Comparison of ENCODE assay signal across 13 cellular contexts in genomic region chr4:121777625-121778024, GRCh38. TPM values are rescaled to one million over a fixed set of nuclear protein-coding genes. Genes with fewer than 3 reads are reported as not detected.
DNase-seq lines count a peak whose midpoint lies in the region; ATAC-seq, FAIRE-seq and TF ChIP-seq lines count a peak whose summit lies in the region.
"Had no signal": no experiment of that assay in that cellular context is flagged by ENCODE, and none has a peak within 500 bp of the region (broad histone marks: within the 10 kb centered on the region; RNA-seq: fewer than 3 reads in every experiment).

No MANE protein-coding gene starts in this region.

- TF ChIP-seq CTCF in activated CD8-positive, alpha-beta T cell treated with anti-CD3 and anti-CD28 coated beads for 36 hours (IDR thresholded peaks at IDR 0.05): no peak

- no peak overlapping the region for H3K4me3 Mint-ChIP-seq in activated CD8-positive, alpha-beta T cell treated with anti-CD3 and anti-CD28 coated beads for 36 hours
- no peak overlapping the region for H3K4me3 Mint-ChIP-seq in activated CD8-positive, alpha-beta T cell treated with anti-CD3 and anti-CD28 coated beads, Interleukin-2, amount 10 ng/mL, durations not matched to agents 7 days and 5 days
- H3K4me3 Mint-ChIP-seq in stimulated activated effector memory CD8-positive, alpha-beta T cell treated with anti-CD3 and anti-CD28 coated beads, Interleukin-12 subunit alpha, Interleukin-12 subunit beta, amount 100 ng/mL, for 72 hours: no peak overlapping the region

- FAIRE-seq in HTR-8/SVneo (lab: Jason Lieb, UNC): no peak

- no peaks in the 10 kb centered on the region for H3K9me3 Mint-ChIP-seq in activated CD8-positive, alpha-beta T cell treated with anti-CD3 and anti-CD28 coated beads for 36 hours
- no peaks in the 10 kb centered on the region for H3K9me3 Mint-ChIP-seq in activated CD8-positive, alpha-beta T cell treated with anti-CD3 and anti-CD28 coated beads, Interleukin-2, amount 10 ng/mL, durations not matched to agents 7 days and 5 days (ENCODE audit: insufficient read depth)
- no peaks in the 10 kb centered on the region for H3K9me3 Mint-ChIP-seq in stimulated activated effector memory CD8-positive, alpha-beta T cell treated with anti-CD3 and anti-CD28 coated beads, Interleukin-12 subunit alpha, Interleukin-12 subunit beta, amount 100 ng/mL, for 72 hours

- no peaks in the 10 kb centered on the region for H3K36me3 Mint-ChIP-seq in activated CD8-positive, alpha-beta T cell treated with anti-CD3 and anti-CD28 coated beads for 36 hours (ENCODE audit: low read depth)
- H3K36me3 Mint-ChIP-seq in activated CD8-positive, alpha-beta T cell treated with anti-CD3 and anti-CD28 coated beads, Interleukin-2, amount 10 ng/mL, durations not matched to agents 7 days and 5 days (ENCODE audit: low read depth): no peaks in the 10 kb centered on the region
- no peaks in the 10 kb centered on the region for H3K36me3 Mint-ChIP-seq in stimulated activated effector memory CD8-positive, alpha-beta T cell treated with anti-CD3 and anti-CD28 coated beads, Interleukin-12 subunit alpha, Interleukin-12 subunit beta, amount 100 ng/mL, for 72 hours

- intact Hi-C loops in activated CD8-positive, alpha-beta T cell treated with anti-CD3 and anti-CD28 coated beads for 36 hours (cut with micrococcal nuclease): no loop called here

- POLR2A ChIA-PET in activated CD8-positive, alpha-beta T cell treated with anti-CD3 and anti-CD28 coated beads for 36 hours (lab: Charles Lee): interaction anchor here (0.7 to 1.4 kb wide), 2 partner anchors 10 to 47 kb away, joined by 3 to 4 read pairs; no protein-coding TSS in a partner anchor
- POLR2A ChIA-PET in activated CD8-positive, alpha-beta T cell treated with anti-CD3 and anti-CD28 coated beads, Interleukin-2, amount 10 ng/mL, durations not matched to agents 7 days and 5 days (lab: Charles Lee): no interaction called here

- H3K27me3 Mint-ChIP-seq in activated CD8-positive, alpha-beta T cell treated with anti-CD3 and anti-CD28 coated beads for 36 hours: peaks cover 11% of the 10 kb centered on the region
- peaks cover 21% of the 10 kb centered on the region for H3K27me3 Mint-ChIP-seq in activated CD8-positive, alpha-beta T cell treated with anti-CD3 and anti-CD28 coated beads, Interleukin-2, amount 10 ng/mL, durations not matched to agents 7 days and 5 days (ENCODE audit: low read depth)

- peaks cover 6% of the 10 kb centered on the region for H3K4me1 Mint-ChIP-seq in activated CD8-positive, alpha-beta T cell treated with anti-CD3 and anti-CD28 coated beads for 36 hours (ENCODE audit: low read depth)
- no peaks in the 10 kb centered on the region for H3K4me1 Mint-ChIP-seq in activated CD8-positive, alpha-beta T cell treated with anti-CD3 and anti-CD28 coated beads, Interleukin-2, amount 10 ng/mL, durations not matched to agents 7 days and 5 days (ENCODE audit: low read depth)
- H3K4me1 Mint-ChIP-seq in stimulated activated effector memory CD8-positive, alpha-beta T cell treated with anti-CD3 and anti-CD28 coated beads, Interleukin-12 subunit alpha, Interleukin-12 subunit beta, amount 100 ng/mL, for 72 hours: no peaks in the 10 kb centered on the region

- DNase-seq in activated CD8-positive, alpha-beta T cell treated with anti-CD3 and anti-CD28 coated beads for 36 hours: no peak
- no peak for DNase-seq in activated CD8-positive, alpha-beta T cell treated with anti-CD3 and anti-CD28 coated beads, Interleukin-2, amount 10 ng/mL, durations not matched to agents 7 days and 5 days
- peak; percentile 65 to 82 for DNase-seq in NCI-H524 (lab: John Stamatoyannopoulos, UW)
- no peak for DNase-seq in stimulated activated effector memory CD8-positive, alpha-beta T cell treated with anti-CD3 and anti-CD28 coated beads, Interleukin-12 subunit alpha, Interleukin-12 subunit beta, amount 100 ng/mL, for 72 hours (ENCODE audit: low spot score in 2 of 2)
- DNase-seq in HTR-8/SVneo (ENCODE audit: insufficient read length, low spot score): no peak
- DNase-seq in SK-N-DZ (ENCODE audit: low spot score): no peak
- DNase-seq: activated CD4-positive, CD25-positive, alpha-beta regulatory T cell; NCI-H1694 treated with DMSO at 0.1 percent for 48 hours; spleen had no signal

- CTCF ChIA-PET in activated CD8-positive, alpha-beta T cell treated with anti-CD3 and anti-CD28 coated beads for 36 hours (lab: Charles Lee): interaction anchor here (0.9 to 1.0 kb wide), 3 partner anchors 8 to 20 kb away, joined by 3 read pairs; no protein-coding TSS in a partner anchor
- CTCF ChIA-PET in activated CD8-positive, alpha-beta T cell treated with anti-CD3 and anti-CD28 coated beads, Interleukin-2, amount 10 ng/mL, durations not matched to agents 7 days and 5 days (lab: Charles Lee): interaction anchor here (1.6 kb wide), 1 partner anchor 315 kb away, joined by 3 read pairs; no protein-coding TSS in a partner anchor

- H3K27ac Mint-ChIP-seq in activated CD8-positive, alpha-beta T cell treated with anti-CD3 and anti-CD28 coated beads for 36 hours: no peak overlapping the region
- no peak overlapping the region for H3K27ac Mint-ChIP-seq in activated CD8-positive, alpha-beta T cell treated with anti-CD3 and anti-CD28 coated beads, Interleukin-2, amount 10 ng/mL, durations not matched to agents 7 days and 5 days
- H3K27ac Mint-ChIP-seq in stimulated activated effector memory CD8-positive, alpha-beta T cell treated with anti-CD3 and anti-CD28 coated beads, Interleukin-12 subunit alpha, Interleukin-12 subunit beta, amount 100 ng/mL, for 72 hours: peak overlapping the region; percentile 74

- peak; percentile 30 for ATAC-seq in activated CD8-positive, alpha-beta T cell treated with anti-CD3 and anti-CD28 coated beads for 36 hours
- no peak for ATAC-seq in activated CD8-positive, alpha-beta T cell treated with anti-CD3 and anti-CD28 coated beads, Interleukin-2, amount 10 ng/mL, durations not matched to agents 7 days and 5 days
- ATAC-seq in HG02852 (IDR thresholded peaks at IDR 0.05; ENCODE audit: unreplicated experiment) (peak; percentile 66), HG03460 (IDR thresholded peaks at IDR 0.05; ENCODE audit: unreplicated experiment) (no peak)
- ATAC-seq in stimulated activated effector memory CD8-positive, alpha-beta T cell treated with anti-CD3 and anti-CD28 coated beads, Interleukin-12 subunit alpha, Interleukin-12 subunit beta, amount 100 ng/mL, for 72 hours: peak; percentile 72
- ATAC-seq: Right ventricle myocardium inferior had no signal

RNA-seq across cellular contexts. Expression of gene SMIM43, which starts 12.7 kb away (rescaled TPM):
- not detected for total RNA-seq in activated CD8-positive, alpha-beta T cell treated with anti-CD3 and anti-CD28 coated beads for 36 hours
- total RNA-seq in activated CD8-positive, alpha-beta T cell treated with anti-CD3 and anti-CD28 coated beads, Interleukin-2, amount 10 ng/mL, durations not matched to agents 7 days and 5 days: not detected
- not detected in 2 replicates for polyA plus RNA-seq in SK-N-DZ (2014; cell fraction: cytosol; rRNA removed)
- not detected in 2 replicates for polyA plus RNA-seq in SK-N-DZ (2014; cell fraction: nucleus; rRNA removed)
- total RNA-seq: epithelial cell of proximal tubule, Right ventricle myocardium inferior had no signal

RNA-seq across cellular contexts. Expression of gene EXOSC9, which starts 23.5 kb away (rescaled TPM):
- total RNA-seq in activated CD8-positive, alpha-beta T cell treated with anti-CD3 and anti-CD28 coated beads for 36 hours: 10 to 100 TPM; 75.8 to 76.8 TPM
- total RNA-seq in activated CD8-positive, alpha-beta T cell treated with anti-CD3 and anti-CD28 coated beads, Interleukin-2, amount 10 ng/mL, durations not matched to agents 7 days and 5 days: 10 to 100 TPM; 54.2 to 56.8 TPM
- 83.5 and 91.5 TPM in 2 replicates for polyA plus RNA-seq in SK-N-DZ (2014; cell fraction: cytosol; rRNA removed)
- 84.9 and 101 TPM in 2 replicates for polyA plus RNA-seq in SK-N-DZ (2014; cell fraction: nucleus; rRNA removed)

RNA-seq across cellular contexts. Expression of gene CCNA2, which starts 46.1 kb away (rescaled TPM):
- total RNA-seq in activated CD8-positive, alpha-beta T cell treated with anti-CD3 and anti-CD28 coated beads for 36 hours: 100 to 1,000 TPM; 102 to 105 TPM
- total RNA-seq in activated CD8-positive, alpha-beta T cell treated with anti-CD3 and anti-CD28 coated beads, Interleukin-2, amount 10 ng/mL, durations not matched to agents 7 days and 5 days: 100 to 1,000 TPM; 131 to 132 TPM
- polyA plus RNA-seq in SK-N-DZ (2014; cell fraction: cytosol; rRNA removed): 145 and 153 TPM in 2 replicates
- 62.2 and 71.2 TPM in 2 replicates for polyA plus RNA-seq in SK-N-DZ (2014; cell fraction: nucleus; rRNA removed)

Comparison
In these comparisons a context has a peak if more than half of its experiments do, and no peak if none do; other contexts are left out.
1. ATAC-seq: peak in activated CD8-positive, alpha-beta T cell treated with anti-CD3 and anti-CD28 coated beads for 36 hours (single experiment), HG02852 (single experiment) and stimulated activated effector memory CD8-positive, alpha-beta T cell treated with anti-CD3 and anti-CD28 coated beads, Interleukin-12 subunit alpha, Interleukin-12 subunit beta, amount 100 ng/mL, for 72 hours (single experiment); none in activated CD8-positive, alpha-beta T cell treated with anti-CD3 and anti-CD28 coated beads, Interleukin-2, amount 10 ng/mL, durations not matched to agents 7 days and 5 days (single experiment) and HG03460 (single experiment).
2. DNase-seq: peak in NCI-H524 (2 of 2); none in activated CD8-positive, alpha-beta T cell treated with anti-CD3 and anti-CD28 coated beads for 36 hours (single experiment), activated CD8-positive, alpha-beta T cell treated with anti-CD3 and anti-CD28 coated beads, Interleukin-2, amount 10 ng/mL, durations not matched to agents 7 days and 5 days (single experiment), stimulated activated effector memory CD8-positive, alpha-beta T cell treated with anti-CD3 and anti-CD28 coated beads, Interleukin-12 subunit alpha, Interleukin-12 subunit beta, amount 100 ng/mL, for 72 hours (0 of 2), HTR-8/SVneo (single experiment) and SK-N-DZ (single experiment).